1 cellular context compared by ENCODE assay signal in genomic region chr2:100814453-100814852, GRCh38.
TF ChIP-seq lines count a peak whose summit lies in the region.

No MANE protein-coding gene starts in this region.

TF ChIP-seq in HepG2, 621 proteins besides CTCF, POLR2A, EP300 and RAD21 (continued from another document and continues in another):
- TF ChIP-seq USF2 (IDR thresholded peaks at IDR 0.05; ENCODE audit: low read depth, low read length) (no peak), USF2 (CRISPR knock-in tag; IDR thresholded peaks at IDR 0.05; ENCODE audit: borderline replicate concordance) (no peak), ZNF343 (CRISPR knock-in tag; IDR thresholded peaks at IDR 0.05) (no peak), XBP1 (CRISPR knock-in tag; IDR thresholded peaks at IDR 0.05) (no peak), ZNF691 (CRISPR knock-in tag; IDR thresholded peaks at IDR 0.05; ENCODE audit: borderline replicate concordance, low read depth) (no peak), HNRNPL (IDR thresholded peaks at IDR 0.05; ENCODE audit: low read depth, low read length) (no peak), ZNF205 (CRISPR knock-in tag; IDR thresholded peaks at IDR 0.05) (no peak), CREM (IDR thresholded peaks at IDR 0.05) (no peak; the same call in 1 of the 2 replicates), CREM (CRISPR knock-in tag; IDR thresholded peaks at IDR 0.05) (no peak), PRPF4 (IDR thresholded peaks at IDR 0.05; ENCODE audit: low read depth, low read length, poor library complexity, severe bottlenecking) (no peak), ZNF253 (CRISPR knock-in tag; IDR thresholded peaks at IDR 0.05; ENCODE audit: borderline replicate concordance) (no peak), ZNF263 (CRISPR knock-in tag; IDR thresholded peaks at IDR 0.05) (peak; percentile 4; the same call in 1 of the 2 replicates), PAX8 (CRISPR knock-in tag; IDR thresholded peaks at IDR 0.05; ENCODE audit: borderline replicate concordance) (no peak), FOXK1 (CRISPR knock-in tag; IDR thresholded peaks at IDR 0.05; ENCODE audit: borderline replicate concordance, low read depth) (peak; percentile 41; the same call in 1 of the 2 replicates), ZNF367 (CRISPR knock-in tag; IDR thresholded peaks at IDR 0.05; ENCODE audit: borderline replicate concordance) (no peak), MAZ (IDR thresholded peaks at IDR 0.05; ENCODE audit: borderline replicate concordance, low read depth, low read length) (no peak), MAZ (CRISPR knock-in tag; IDR thresholded peaks at IDR 0.05; ENCODE audit: low read depth) (no peak), ZHX2 (IDR thresholded peaks at IDR 0.05; ENCODE audit: low read depth) (no peak), ZHX2 (CRISPR knock-in tag; IDR thresholded peaks at IDR 0.05; ENCODE audit: borderline replicate concordance) (no peak), ZNF678 (CRISPR knock-in tag; IDR thresholded peaks at IDR 0.05) (no peak), THAP11 (CRISPR knock-in tag; IDR thresholded peaks at IDR 0.05) (peak; percentile 46; the same call in 1 of the 2 replicates), ATF7-NPFF (CRISPR knock-in tag; IDR thresholded peaks at IDR 0.05; ENCODE audit: low read depth) (no peak), ZNF777 (CRISPR knock-in tag; IDR thresholded peaks at IDR 0.05) (no peak), ZFX (CRISPR knock-in tag; IDR thresholded peaks at IDR 0.05; ENCODE audit: low read depth) (no peak), ZNF207 (IDR thresholded peaks at IDR 0.05; ENCODE audit: borderline replicate concordance) (no peak), SRF (IDR thresholded peaks at IDR 0.05; ENCODE audit: low read depth, low read length) (no peak), JUN (CRISPR knock-in tag; IDR thresholded peaks at IDR 0.05) (no peak), DPF2 (CRISPR knock-in tag; IDR thresholded peaks at IDR 0.05; ENCODE audit: borderline replicate concordance, low read depth) (no peak), NCOA5 (CRISPR knock-in tag; IDR thresholded peaks at IDR 0.05) (no peak), TGIF2 (CRISPR knock-in tag; IDR thresholded peaks at IDR 0.05) (no peak), FOXC1 (CRISPR knock-in tag; IDR thresholded peaks at IDR 0.05; ENCODE audit: borderline replicate concordance) (no peak), HOXD1 (CRISPR knock-in tag; IDR thresholded peaks at IDR 0.05) (no peak), CCDC6 (CRISPR knock-in tag; IDR thresholded peaks at IDR 0.05) (no peak), ZNF547 (CRISPR knock-in tag; IDR thresholded peaks at IDR 0.05) (no peak), ZNF567 (CRISPR knock-in tag; IDR thresholded peaks at IDR 0.05; ENCODE audit: borderline replicate concordance) (no peak), ZNF530 (CRISPR knock-in tag; IDR thresholded peaks at IDR 0.05; ENCODE audit: low read depth) (no peak), GPN1 (CRISPR knock-in tag; IDR thresholded peaks at IDR 0.05; ENCODE audit: borderline replicate concordance) (no peak), TEAD2 (CRISPR knock-in tag; IDR thresholded peaks at IDR 0.05) (no peak), MLLT10 (CRISPR knock-in tag; IDR thresholded peaks at IDR 0.05) (no peak), THAP7 (CRISPR knock-in tag; IDR thresholded peaks at IDR 0.05) (no peak), RARG (CRISPR knock-in tag; IDR thresholded peaks at IDR 0.05; ENCODE audit: low read depth) (no peak), ZNF552 (CRISPR knock-in tag; IDR thresholded peaks at IDR 0.05; ENCODE audit: borderline replicate concordance) (no peak), SMARCC2 (IDR thresholded peaks at IDR 0.05) (no peak), SP2 (CRISPR knock-in tag; IDR thresholded peaks at IDR 0.05) (no peak), ZNF773 (CRISPR knock-in tag; IDR thresholded peaks at IDR 0.05; ENCODE audit: borderline replicate concordance) (no peak), HINFP (CRISPR knock-in tag; IDR thresholded peaks at IDR 0.05; ENCODE audit: low read depth) (no peak), AHR (CRISPR knock-in tag; IDR thresholded peaks at IDR 0.05) (no peak), ZNF329 (CRISPR knock-in tag; IDR thresholded peaks at IDR 0.05; ENCODE audit: low read depth) (peak; percentile 85; the same call in 1 of the 2 replicates), CHD4 (IDR thresholded peaks at IDR 0.05; ENCODE audit: borderline replicate concordance, low read length) (no peak), ZNF674 (CRISPR knock-in tag; IDR thresholded peaks at IDR 0.05; ENCODE audit: low read depth) (no peak), ZNF792 (CRISPR knock-in tag; IDR thresholded peaks at IDR 0.05) (0 out of 2 replicates have a peak, but pooled peaks have one; percentile 59), PRMT3 (CRISPR knock-in tag; IDR thresholded peaks at IDR 0.05; ENCODE audit: borderline replicate concordance, low read depth) (no peak), ZNF441 (CRISPR knock-in tag; IDR thresholded peaks at IDR 0.05; ENCODE audit: borderline replicate concordance) (peak; percentile 54; the same call in 1 of the 2 replicates), ZNF460 (CRISPR knock-in tag; IDR thresholded peaks at IDR 0.05; ENCODE audit: borderline replicate concordance) (no peak), ZNF740 (CRISPR knock-in tag; IDR thresholded peaks at IDR 0.05) (no peak), RAD51 (IDR thresholded peaks at IDR 0.05; ENCODE audit: borderline replicate concordance) (no peak), RFX3 (CRISPR knock-in tag; IDR thresholded peaks at IDR 0.05) (no peak), ARHGAP35 (CRISPR knock-in tag; IDR thresholded peaks at IDR 0.05; ENCODE audit: borderline replicate concordance) (no peak), PLRG1 (conservative IDR thresholded peaks at IDR 0.05) (no peak), ZBTB34 (CRISPR knock-in tag; IDR thresholded peaks at IDR 0.05) (no peak), CBX1 (IDR thresholded peaks at IDR 0.05; ENCODE audit: low read depth) (no peak), PAWR (CRISPR knock-in tag; IDR thresholded peaks at IDR 0.05; ENCODE audit: borderline replicate concordance) (no peak), ZFP36L1 (CRISPR knock-in tag; IDR thresholded peaks at IDR 0.05) (no peak), ZNF737 (CRISPR knock-in tag; IDR thresholded peaks at IDR 0.05; ENCODE audit: borderline replicate concordance) (no peak), ZBTB42 (CRISPR knock-in tag; IDR thresholded peaks at IDR 0.05) (no peak), REL (CRISPR knock-in tag; conservative IDR thresholded peaks at IDR 0.05) (no peak), ZBTB38 (CRISPR knock-in tag; IDR thresholded peaks at IDR 0.05) (no peak), FOXA1 (IDR thresholded peaks at IDR 0.05) (no peak), FOXA1 (CRISPR knock-in tag; IDR thresholded peaks at IDR 0.05) (peak; percentile 57), ISX (CRISPR knock-in tag; conservative IDR thresholded peaks at IDR 0.05) (no peak), E2F2 (CRISPR knock-in tag; IDR thresholded peaks at IDR 0.05; ENCODE audit: borderline replicate concordance) (no peak), KLF6 (CRISPR knock-in tag; IDR thresholded peaks at IDR 0.05) (no peak), RELA (CRISPR knock-in tag; IDR thresholded peaks at IDR 0.05) (no peak)
